8 cellular contexts compared by ENCODE assay signal in the genomic region with DNA sequence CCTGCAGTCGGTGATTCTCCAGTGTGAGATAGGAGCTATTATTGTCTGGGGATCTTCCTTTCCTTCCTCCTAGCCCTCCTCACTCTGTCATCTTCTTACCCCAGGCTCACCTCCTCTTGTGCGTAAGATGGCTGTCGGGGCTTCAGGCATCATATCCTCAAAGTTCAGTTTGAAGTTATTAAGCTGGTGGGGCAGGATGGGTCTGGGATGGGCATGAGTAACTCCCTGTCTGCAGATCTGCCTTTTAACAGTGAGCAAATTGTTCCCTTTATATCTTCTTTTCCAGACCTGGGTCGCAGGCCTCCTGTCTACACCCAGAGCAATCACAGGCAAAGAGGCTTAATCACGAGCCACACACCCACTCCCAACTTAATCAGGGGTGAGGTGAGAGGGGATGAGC. TPM values are rescaled to one million over a fixed set of nuclear protein-coding genes. Genes with fewer than 3 reads are reported as not detected.
DNase-seq lines count a peak whose midpoint lies in the region; ATAC-seq and TF ChIP-seq lines count a peak whose summit lies in the region.

No MANE protein-coding gene starts in this region.

- 69% methylated on average over 5 of the region's 5 CpGs for WGBS in liver

- peak overlapping the region; percentile 94 for H3K27ac Mint-ChIP-seq in activated naive CD8-positive, alpha-beta T cell

- no peak for TF ChIP-seq RAD21 in liver (IDR thresholded peaks at IDR 0.05)

- no peaks in the 10 kb centered on the region for H3K36me3 ChIP-seq in liver (ENCODE audit: control insufficient read depth in 4 of 4, insufficient read depth in 3 of 4, low read depth in 1 of 4, low read length in 3 of 4)

- H3K4me1 ChIP-seq in liver (ENCODE audit: control insufficient read depth in 4 of 4, insufficient read depth in 4 of 4, low read length in 3 of 4), result peaks cover 2 to 12% (median 4%) of the 10 kb centered on the region in 4 donors

- no peaks in the 10 kb centered on the region for H3K27me3 ChIP-seq in liver (ENCODE audit: control insufficient read depth in 4 of 4, insufficient read depth in 4 of 4, low read length in 3 of 4)

- no peak overlapping the region for H3K27ac ChIP-seq in liver (ENCODE audit: low read depth in 1 of 2, low read length in 2 of 2)

- peak; percentile 23 for DNase-seq in stimulated activated CD4-positive, alpha-beta T cell treated with anti-CD3 and anti-CD28 coated beads, Interleukin-15, amount 100 ng/mL, for 24 hours
- DNase-seq in stimulated activated CD4-positive, alpha-beta T cell treated with anti-CD3 and anti-CD28 coated beads, Interleukin-2, amount 100 ng/mL, for 24 hours, result no peak
- DNase-seq in NCI-H446 treated with DMSO at 0.1 percent for 48 hours (lab: John Stamatoyannopoulos, UW) (no peak), HuH-7 (ENCODE audit: low spot score) (no peak), NCI-H1048 (lab: John Stamatoyannopoulos, UW) (no peak)

- no peak for ATAC-seq in GM21367 (IDR thresholded peaks at IDR 0.05; ENCODE audit: unreplicated experiment)

- no peak for TF ChIP-seq CTCF in liver (IDR thresholded peaks at IDR 0.05; ENCODE audit: low read depth, low read length, missing input control)

- peak overlapping the region in 2 of 3 donors; percentile 79 to 85 for H3K4me3 ChIP-seq in liver (ENCODE audit: low read depth in 1 of 3, low read length in 3 of 3)

- peak overlapping the region in 1 of 2 donors; percentile 22 for H3K9ac ChIP-seq in liver (ENCODE audit: low read depth in 1 of 2, low read length in 2 of 2)

- peaks cover 72% of the 10 kb centered on the region for H3K4me1 Mint-ChIP-seq in activated naive CD8-positive, alpha-beta T cell (ENCODE audit: low read depth)

- no peaks in the 10 kb centered on the region for H3K9me3 Mint-ChIP-seq in activated naive CD8-positive, alpha-beta T cell (ENCODE audit: low read depth)

- H3K9me3 ChIP-seq in liver (ENCODE audit: control insufficient read depth in 4 of 4, low read length in 3 of 4), result peaks cover 0 to 7% (median 3%) of the 10 kb centered on the region in 4 donors

- H3K4me3 Mint-ChIP-seq in activated naive CD8-positive, alpha-beta T cell, result peak overlapping the region; percentile 90

- no peaks in the 10 kb centered on the region for H3K27me3 Mint-ChIP-seq in activated naive CD8-positive, alpha-beta T cell

- H3K36me3 Mint-ChIP-seq in activated naive CD8-positive, alpha-beta T cell, result peaks cover 7% of the 10 kb centered on the region

TF ChIP-seq in liver, 16 proteins besides CTCF, POLR2A, EP300 and RAD21:
- TF ChIP-seq RXRA (IDR thresholded peaks at IDR 0.05) (no peak), SP1 (IDR thresholded peaks at IDR 0.05) (no peak), YY1 (IDR thresholded peaks at IDR 0.05) (no peak), JUND (IDR thresholded peaks at IDR 0.05) (no peak), TAF1 (conservative IDR thresholded peaks at IDR 0.05) (no peak), EGR1 (IDR thresholded peaks at IDR 0.05; ENCODE audit: low read depth in 2 of 2) (no peak), FOXA1 (IDR thresholded peaks at IDR 0.05) (no peak), NR2F2 (IDR thresholded peaks at IDR 0.05) (no peak)
- TF ChIP-seq, protein P1, sequence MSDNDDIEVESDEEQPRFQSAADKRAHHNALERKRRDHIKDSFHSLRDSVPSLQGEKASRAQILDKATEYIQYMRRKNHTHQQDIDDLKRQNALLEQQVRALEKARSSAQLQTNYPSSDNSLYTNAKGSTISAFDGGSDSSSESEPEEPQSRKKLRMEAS (IDR thresholded peaks at IDR 0.05), result no peak

RNA-seq across cellular contexts. Expression of a gene that starts 0.9 kb away (rescaled TPM):
- total RNA-seq in liver, result 10 to 100 TPM; 10.3 to 13.4 TPM
- 1 to 10 TPM; 2.5 to 5.3 TPM for polyA plus RNA-seq in liver
